8 cellular contexts compared by ENCODE assay signal in the genomic region with DNA sequence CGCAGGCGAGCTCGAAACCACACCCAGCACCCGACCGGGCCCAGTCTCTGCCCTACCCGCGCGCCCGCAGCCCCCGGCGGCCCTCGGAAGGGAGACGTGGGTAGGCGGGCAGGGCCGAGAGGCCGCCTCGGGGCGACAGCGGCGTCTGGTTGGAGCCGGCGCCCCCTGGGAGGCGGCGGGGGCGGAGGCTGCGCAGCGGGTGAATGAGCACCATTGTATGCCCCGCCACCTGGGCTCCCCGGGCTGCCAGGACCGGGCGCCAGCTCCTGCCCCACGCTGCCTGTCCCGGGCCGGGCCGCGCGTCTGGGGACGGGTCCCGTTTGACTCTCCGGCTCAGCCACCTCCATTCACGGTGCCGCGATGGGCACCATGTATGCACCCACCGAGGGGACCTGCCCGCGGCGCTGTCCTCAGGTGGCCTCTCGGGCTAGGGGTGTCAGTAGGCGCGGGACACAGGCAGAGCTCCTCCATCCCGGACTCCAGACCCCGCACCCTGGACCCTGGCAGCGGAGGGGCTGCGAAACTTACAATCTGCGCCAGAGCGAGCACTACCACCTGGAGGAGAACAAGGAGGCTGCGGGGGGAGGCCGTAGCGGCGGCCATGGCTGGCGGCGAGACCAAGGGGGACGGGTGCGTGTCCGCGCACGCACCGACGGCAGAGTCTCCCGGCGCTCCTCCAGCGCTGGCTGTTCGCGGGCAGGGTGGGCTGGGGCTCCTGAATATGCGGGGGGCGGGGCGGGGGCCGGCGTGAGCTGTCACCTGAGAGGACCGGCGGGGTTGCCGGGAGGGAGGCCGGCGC. TPM values are rescaled to one million over a fixed set of nuclear protein-coding genes. Genes with fewer than 3 reads are reported as not detected.
DNase-seq lines count a peak whose midpoint lies in the region; ATAC-seq and TF ChIP-seq lines count a peak whose summit lies in the region.

COL9A2 (minus strand) TSS at position 692 of the 799 bp plus-strand sequence; CDS start at position 603, 89 bp downstream.

- peak in 1 of 4 donors; percentile 55 for TF ChIP-seq POLR2A in esophagus squamous epithelium (IDR thresholded peaks at IDR 0.05)

- peak within 1 kb of the TSS; percentile 82 to 94 (median 91) for H3K4me3 Mint-ChIP-seq in naive thymus-derived CD8-positive, alpha-beta T cell
- H3K4me3 Mint-ChIP-seq in stimulated activated naive CD8-positive, alpha-beta T cell treated with anti-CD3 and anti-CD28 coated beads, Interleukin-15, amount 100 ng/mL, for 72 hours: peak within 1 kb of the TSS; percentile 93 to 94

- DNase-seq in GM12864 (ENCODE audit: low read depth) (no peak), NCI-H510A (lab: John Stamatoyannopoulos, UW) (peak; percentile 55), activated T-cell treated with anti-CD3 and anti-CD28 coated beads for 4 hours (peak; percentile 46), esophagus squamous epithelium (lab: John Stamatoyannopoulos, UW) (no peak), SIG-M5 (lab: John Stamatoyannopoulos, UW) (no peak)
- DNase-seq in naive thymus-derived CD8-positive, alpha-beta T cell: peak; percentile 57 to 83 (median 66)
- peak; percentile 78 to 79 for DNase-seq in stimulated activated naive CD8-positive, alpha-beta T cell treated with anti-CD3 and anti-CD28 coated beads, Interleukin-15, amount 100 ng/mL, for 72 hours

- H3K36me3 Mint-ChIP-seq in naive thymus-derived CD8-positive, alpha-beta T cell: no peaks in the 10 kb centered on the region

- ATAC-seq in naive thymus-derived CD8-positive, alpha-beta T cell: peak; percentile 70 to 76
- ATAC-seq in stimulated activated naive CD8-positive, alpha-beta T cell treated with anti-CD3 and anti-CD28 coated beads, Interleukin-15, amount 100 ng/mL, for 72 hours: peak; percentile 78
- ATAC-seq in GM19455 (IDR thresholded peaks at IDR 0.05; ENCODE audit: unreplicated experiment): no peak

- peaks cover 19 to 50% (median 39%) of the 10 kb centered on the region in 4 donors for H3K4me1 Mint-ChIP-seq in naive thymus-derived CD8-positive, alpha-beta T cell
- peaks cover 53% of the 10 kb centered on the region for H3K4me1 Mint-ChIP-seq in stimulated activated naive CD8-positive, alpha-beta T cell treated with anti-CD3 and anti-CD28 coated beads, Interleukin-15, amount 100 ng/mL, for 72 hours

- H3K36me3 ChIP-seq in esophagus squamous epithelium: no peaks in the 10 kb centered on the region

- peaks cover 0 to 11% (median 6%) of the 10 kb centered on the region in 5 donors for H3K27me3 Mint-ChIP-seq in naive thymus-derived CD8-positive, alpha-beta T cell
- peaks cover 22% of the 10 kb centered on the region for H3K27me3 Mint-ChIP-seq in stimulated activated naive CD8-positive, alpha-beta T cell treated with anti-CD3 and anti-CD28 coated beads, Interleukin-15, amount 100 ng/mL, for 72 hours

- H3K9me3 Mint-ChIP-seq in naive thymus-derived CD8-positive, alpha-beta T cell: no peaks in the 10 kb centered on the region
- no peaks in the 10 kb centered on the region for H3K9me3 Mint-ChIP-seq in stimulated activated naive CD8-positive, alpha-beta T cell treated with anti-CD3 and anti-CD28 coated beads, Interleukin-15, amount 100 ng/mL, for 72 hours

- intact Hi-C loops in esophagus squamous epithelium (cut with DNase I): no loop called here

- H3K9me3 ChIP-seq in esophagus squamous epithelium: no peaks in the 10 kb centered on the region

- peak within 1 kb of the TSS in 1 of 4 donors; percentile 47 for H3K27ac ChIP-seq in esophagus squamous epithelium

- TF ChIP-seq CTCF in GM12864 (IDR thresholded peaks at IDR 0.05; ENCODE audit: low read depth, low read length, missing control alignments) (no peak), esophagus squamous epithelium (IDR thresholded peaks at IDR 0.05) (peak in 1 of 6 experiments; percentile 2)

- peak within 1 kb of the TSS in 9 of 10 donors; percentile 24 to 93 (median 91) for H3K27ac Mint-ChIP-seq in naive thymus-derived CD8-positive, alpha-beta T cell
- no peak within 1 kb of the TSS for H3K27ac Mint-ChIP-seq in stimulated activated naive CD8-positive, alpha-beta T cell treated with anti-CD3 and anti-CD28 coated beads, Interleukin-15, amount 100 ng/mL, for 72 hours

- H3K4me3 ChIP-seq in GM12864 (ENCODE audit: low read depth, low read length) (peak within 1 kb of the TSS; percentile 49), esophagus squamous epithelium (peak within 1 kb of the TSS; percentile 22 to 70 (median 46))

- POLR2A ChIA-PET in naive thymus-derived CD8-positive, alpha-beta T cell (lab: Charles Lee): interaction anchor here (0.7 to 3.9 kb wide), 14 partner anchors 11 to 277 kb away, joined by 3 to 15 read pairs (median 4); partner anchors contain the start of genes CAP1, RLF and SMAP2

- no CpG with 5 or more reads among the region's 84 CpGs for WGBS in esophagus squamous epithelium, 2 donors

- peaks cover 0 to 69% (median 9%) of the 10 kb centered on the region in 4 donors for H3K27me3 ChIP-seq in esophagus squamous epithelium

- peaks cover 18 to 32% (median 26%) of the 10 kb centered on the region in 3 donors for H3K4me1 ChIP-seq in esophagus squamous epithelium

RNA-seq across cellular contexts. Expression of gene COL9A2, which starts in this region (rescaled TPM):
- 1 to 10 TPM in 2 of 4 donors, under 1 TPM in 1, not detected in 1; 0.26 to 4.0 (median 2.1) TPM for total RNA-seq in esophagus squamous epithelium
- 1 to 10 TPM; 5.2 to 6.3 TPM for total RNA-seq in naive thymus-derived CD8-positive, alpha-beta T cell
- under 1 TPM; 0.73 to 0.83 (median 0.76) TPM for polyA plus RNA-seq in naive thymus-derived CD8-positive, alpha-beta T cell

Comparison
In these comparisons a context has a peak if more than half of its experiments do, and no peak if none do; other contexts are left out.
1. DNase-seq: peak in NCI-H510A (single experiment), activated T-cell treated with anti-CD3 and anti-CD28 coated beads for 4 hours (single experiment), naive thymus-derived CD8-positive, alpha-beta T cell (10 of 10) and stimulated activated naive CD8-positive, alpha-beta T cell treated with anti-CD3 and anti-CD28 coated beads, Interleukin-15, amount 100 ng/mL, for 72 hours (2 of 2); none in GM12864 (single experiment), esophagus squamous epithelium (single experiment) and SIG-M5 (single experiment).
2. H3K27ac Mint-ChIP-seq: peak in naive thymus-derived CD8-positive, alpha-beta T cell (9 of 10); none in stimulated activated naive CD8-positive, alpha-beta T cell treated with anti-CD3 and anti-CD28 coated beads, Interleukin-15, amount 100 ng/mL, for 72 hours (0 of 2).